Comparison of ENCODE assay signal across 9 cellular contexts in the genomic region with DNA sequence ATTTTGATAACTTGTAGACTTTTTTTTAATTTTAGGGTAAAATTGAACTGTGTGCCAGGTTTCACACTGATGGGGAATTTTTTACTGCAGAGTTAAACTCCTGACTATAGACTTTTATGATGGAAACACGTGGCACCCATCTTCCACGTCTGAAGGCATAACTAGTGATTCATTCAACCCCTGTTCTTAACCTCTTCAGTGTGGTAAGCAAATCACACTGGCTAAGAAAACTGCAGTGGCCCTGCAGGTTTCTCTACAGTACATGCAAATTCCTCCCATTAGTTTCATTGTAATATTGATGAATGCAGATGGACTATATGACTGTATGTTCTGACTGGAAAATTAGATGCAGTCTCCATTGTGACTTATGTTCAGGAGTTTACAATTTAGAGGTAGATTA. TPM values are rescaled to one million over a fixed set of nuclear protein-coding genes. Genes with fewer than 3 reads are reported as not detected.
DNase-seq lines count a peak whose midpoint lies in the region; ATAC-seq and TF ChIP-seq lines count a peak whose summit lies in the region.
"Had no signal": no experiment of that assay in that cellular context is flagged by ENCODE, and none has a peak within 500 bp of the region (broad histone marks: within the 10 kb centered on the region; RNA-seq: fewer than 3 reads in every experiment).

No MANE protein-coding gene starts in this region.

- H3K79me2 ChIP-seq in GM23248 (ENCODE audit: insufficient read depth) = peaks cover 90% of the 10 kb centered on the region

- H3K9ac ChIP-seq in GM23248 = peak overlapping the region; percentile 41

- H3F3A ChIP-seq in GM23248 (ENCODE audit: insufficient read depth) = peaks cover 21% of the 10 kb centered on the region

- DNase-seq in GM23248 (peak; percentile 80), foreskin fibroblast (peak; percentile 66 to 76), posterior vena cava (ENCODE audit: low spot score) (no peak), SW 1271 (lab: John Stamatoyannopoulos, UW) (no peak), BE2C (no peak), dermis blood vessel endothelial cell (no peak)

- H3K4me3 ChIP-seq in GM23248 (no peak overlapping the region), foreskin fibroblast (ENCODE audit: low read depth in 1 of 2, low read length in 2 of 2) (no peak overlapping the region), BE2C (ENCODE audit: low read depth, low read length) (no peak overlapping the region)

- intact Hi-C loops in posterior vena cava (cut with DNase I) = no loop called here

- in situ Hi-C loops in GM23248 (cut with MboI) = no loop called here

- peak; percentile 73 for ATAC-seq in GM18861 (IDR thresholded peaks at IDR 0.05; ENCODE audit: unreplicated experiment)
- ATAC-seq in HG03521 (IDR thresholded peaks at IDR 0.05; ENCODE audit: unreplicated experiment) = peak; percentile 79
- ATAC-seq: left lobe of liver had no signal

- no peaks in the 10 kb centered on the region for H4K20me1 ChIP-seq in GM23248 (ENCODE audit: insufficient read depth)

- no peak overlapping the region for H2AFZ ChIP-seq in GM23248

- peak overlapping the region; percentile 5 for H3K4me2 ChIP-seq in GM23248 (ENCODE audit: unreplicated experiment)

- H3K9me3 ChIP-seq in GM23248 (ENCODE audit: low read depth) = no peaks in the 10 kb centered on the region
- H3K9me3 ChIP-seq in BE2C = no peaks in the 10 kb centered on the region

- peak overlapping the region; percentile 66 for H3K27ac ChIP-seq in GM23248

- H3K36me3 ChIP-seq in GM23248 (ENCODE audit: low read depth) (peaks cover 53% of the 10 kb centered on the region), BE2C (no peaks in the 10 kb centered on the region; the same call in none of the 2 replicates)

- H3K4me1 ChIP-seq in GM23248 (ENCODE audit: insufficient read depth) = peaks cover 15% of the 10 kb centered on the region
- H3K4me1 ChIP-seq in BE2C = no peaks in the 10 kb centered on the region

- no peaks in the 10 kb centered on the region for H3K9me2 ChIP-seq in GM23248 (ENCODE audit: insufficient read depth)

- WGBS in GM23248 (ENCODE audit: low coverage in 1 of 2, low lambda C conversion rate in 2 of 2, missing lambda C conversion rate in 2 of 2), 2 experiments = 0 to 8% methylated on average over 2 of the region's 2 CpGs

- H3K27me3 ChIP-seq in GM23248 (replicated peaks; ENCODE audit: insufficient read depth) = no peaks in the 10 kb centered on the region
- no peaks in the 10 kb centered on the region for H3K27me3 ChIP-seq in BE2C

- TF ChIP-seq CTCF in foreskin fibroblast (IDR thresholded peaks at IDR 0.05; ENCODE audit: low read depth, low read length) = no peak
- TF ChIP-seq CTCF in BE2C (IDR thresholded peaks at IDR 0.05; ENCODE audit: low read depth, low read length) = no peak

RNA-seq across cellular contexts. Expression of a gene that starts 47.2 kb away (rescaled TPM):
- 90.4 and 175 TPM in 2 replicates for total RNA-seq in GM23248 (2014; rRNA removed; shearing (Covaris generic))
- 37.5 and 39.6 TPM in 2 replicates for polyA plus RNA-seq in GM23248 (2016; fragmentation: Nextera tagmentation; extraction: Ambion mirVana)
- total RNA-seq in posterior vena cava (100 to 1,000 TPM; 104 to 122 TPM), dermis blood vessel endothelial cell (96.6 and 100 TPM in 2 replicates)
- polyA plus RNA-seq in BE2C (2012; ENCODE audit: insufficient read depth, insufficient read length, low read depth) = 30.0 TPM

Comparison
In these comparisons a context has a peak if more than half of its experiments do, and no peak if none do; other contexts are left out.
1. DNase-seq: peak in GM23248 (single experiment) and foreskin fibroblast (2 of 2); none in posterior vena cava (single experiment), SW 1271 (0 of 2), BE2C (single experiment) and dermis blood vessel endothelial cell (single experiment).